22 cellular contexts compared by ENCODE assay signal in the genomic region with DNA sequence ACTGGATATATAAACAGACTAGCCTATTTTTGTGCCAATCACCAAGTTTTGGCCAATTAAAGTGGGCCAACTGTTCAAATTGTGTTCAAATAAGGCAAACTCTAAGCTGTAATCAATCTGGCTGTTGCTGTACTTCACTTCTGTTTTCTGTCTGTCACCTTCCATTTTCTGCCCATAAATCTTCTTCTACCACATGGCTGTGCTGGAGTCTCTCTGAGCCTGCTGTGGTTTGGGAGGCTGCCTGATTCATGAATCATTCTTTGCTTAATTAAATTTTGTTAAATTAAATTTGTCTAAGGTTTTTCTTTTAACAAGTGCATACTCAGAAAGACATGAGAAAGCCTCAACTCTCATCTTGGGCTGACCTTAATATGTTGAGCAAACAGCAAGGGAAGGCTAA.
"Had no signal": no experiment of that assay in that cellular context is flagged by ENCODE, and none has a peak within 500 bp of the region (broad histone marks: within the 10 kb centered on the region; RNA-seq: fewer than 3 reads in every experiment).

No MANE protein-coding gene starts in this region.

- H3K36me3 Mint-ChIP-seq: stimulated activated naive B cell treated with anti-CD40 and anti-IgM and Interleukin-4, amounts not matched to agents 10 μg/mL and 1 μg/mL and 100 μg/mL, for 72 hours had no signal

- H3K27me3 ChIP-seq: gastrocnemius medialis, heart right ventricle, right lobe of liver, testis, tibial nerve had no signal

- H3K4me1 ChIP-seq: gastrocnemius medialis, heart right ventricle, parathyroid adenoma, prostate gland, right lobe of liver, spleen, testis, tibial nerve had no signal

- H3K4me3 ChIP-seq: gastrocnemius medialis, heart right ventricle, prostate gland, right lobe of liver, spleen, testis, tibial nerve had no signal

- H3K27ac ChIP-seq: gastrocnemius medialis, heart right ventricle, parathyroid adenoma, prostate gland, right lobe of liver, spleen, testis, tibial nerve had no signal

- H3K9ac ChIP-seq: parathyroid adenoma had no signal

- H3K9me3 ChIP-seq: gastrocnemius medialis, prostate gland, right lobe of liver, testis had no signal

- H3K79me2 ChIP-seq: parathyroid adenoma had no signal

- ATAC-seq: esophagus mucosa; gastrocnemius medialis; heart right ventricle; right lobe of liver; stimulated activated naive B cell treated with anti-CD40 and anti-IgM and Interleukin-4, amounts not matched to agents 10 μg/mL and 1 μg/mL and 100 μg/mL, for 72 hours; stimulated activated naive CD8-positive, alpha-beta T cell treated with anti-CD3 and anti-CD28 coated beads, Interleukin-15, amount 100 ng/mL, for 72 hours had no signal

- H2AFZ ChIP-seq: parathyroid adenoma had no signal

- H3K27ac Mint-ChIP-seq: naive B cell; nephron; stimulated activated naive B cell treated with anti-CD40 and anti-IgM and Interleukin-4, amounts not matched to agents 10 μg/mL and 1 μg/mL and 100 μg/mL, for 72 hours; stimulated activated naive CD8-positive, alpha-beta T cell treated with anti-CD3 and anti-CD28 coated beads, Interleukin-15, amount 100 ng/mL, for 72 hours had no signal

- DNase-seq: effector memory CD4-positive, alpha-beta T cell; gastrocnemius medialis; heart right ventricle; hypothalamus; kidney glomerular epithelial cell; mesendoderm; naive B cell; occipital lobe; retina; right lobe of liver; spleen; stimulated activated CD4-positive, alpha-beta T cell treated with anti-CD3 and anti-CD28 coated beads, Interleukin-15, amount 100 ng/mL, for 24 hours; stimulated activated CD4-positive, alpha-beta T cell treated with anti-CD3 and anti-CD28 coated beads, Interleukin-1b, Interleukin-23, amount 100 ng/mL, for 48 hours; stimulated activated CD4-positive, alpha-beta T cell treated with anti-CD3 and anti-CD28 coated beads, Interleukin-4, amount 100 ng/mL, for 4 hours; stimulated activated naive B cell treated with anti-CD40 and anti-IgM and Interleukin-4, amounts not matched to agents 10 μg/mL and 1 μg/mL and 100 μg/mL, for 72 hours; stimulated activated naive CD8-positive, alpha-beta T cell treated with anti-CD3 and anti-CD28 coated beads, Interleukin-15, amount 100 ng/mL, for 72 hours; testis had no signal

- H3K36me3 ChIP-seq: gastrocnemius medialis, heart right ventricle, prostate gland, right lobe of liver, spleen, tibial nerve had no signal

- H3K4me1 Mint-ChIP-seq: naive B cell; nephron; stimulated activated naive B cell treated with anti-CD40 and anti-IgM and Interleukin-4, amounts not matched to agents 10 μg/mL and 1 μg/mL and 100 μg/mL, for 72 hours; stimulated activated naive CD8-positive, alpha-beta T cell treated with anti-CD3 and anti-CD28 coated beads, Interleukin-15, amount 100 ng/mL, for 72 hours had no signal

- H3K4me3 Mint-ChIP-seq: nephron; stimulated activated naive B cell treated with anti-CD40 and anti-IgM and Interleukin-4, amounts not matched to agents 10 μg/mL and 1 μg/mL and 100 μg/mL, for 72 hours; stimulated activated naive CD8-positive, alpha-beta T cell treated with anti-CD3 and anti-CD28 coated beads, Interleukin-15, amount 100 ng/mL, for 72 hours had no signal
